1 cellular context compared by ENCODE assay signal in the genomic region with DNA sequence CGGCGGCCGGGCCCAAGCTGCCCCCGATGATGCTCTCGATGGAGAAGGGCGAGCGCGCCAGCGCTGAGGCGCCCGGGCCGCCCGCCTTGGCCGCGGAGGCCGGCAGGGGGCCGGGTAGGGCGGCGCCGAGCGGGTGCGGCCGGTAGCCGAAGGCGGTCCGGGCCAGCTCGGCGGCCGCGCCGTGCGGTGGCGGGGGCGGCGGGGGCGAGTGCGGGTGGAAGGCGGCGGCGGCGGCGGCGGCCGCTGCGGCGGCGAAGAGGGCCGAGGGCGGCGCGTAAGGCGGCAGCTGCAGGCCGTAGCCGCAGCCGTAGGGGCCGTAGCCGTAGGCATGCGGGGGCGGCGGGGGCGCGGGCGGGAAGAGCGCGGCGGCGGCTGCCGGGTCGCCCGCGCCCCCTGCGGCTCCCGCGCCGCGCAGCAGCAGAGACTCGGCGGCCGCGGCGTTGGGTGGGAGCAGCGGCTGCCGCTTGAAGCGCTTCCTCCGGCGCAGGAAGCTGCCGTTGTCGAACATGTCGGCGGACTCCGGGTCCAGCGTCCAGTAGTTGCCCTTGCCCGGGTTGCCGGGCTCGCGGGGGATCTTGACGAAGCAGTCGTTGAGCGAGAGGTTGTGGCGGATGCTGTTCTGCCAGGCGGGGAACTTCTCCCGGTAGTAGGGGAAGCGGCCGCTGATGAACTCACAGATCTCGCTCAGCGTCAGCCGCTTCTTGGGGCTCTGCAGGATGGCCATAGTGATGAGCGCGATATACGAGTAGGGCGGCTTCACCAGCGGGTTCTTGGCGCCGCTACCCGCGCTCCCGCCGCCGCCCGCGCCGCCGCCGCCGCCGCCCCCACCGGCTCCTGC.
TF ChIP-seq lines count a peak whose summit lies in the region.

No MANE protein-coding gene starts in this region.

TF ChIP-seq in K562, 482 proteins besides CTCF, POLR2A, EP300 and RAD21 (continued from another document and continues in another):
- no peak for TF ChIP-seq CEBPG (CRISPR knock-in tag; IDR thresholded peaks at IDR 0.05)
- TF ChIP-seq CEBPG (tag; conservative IDR thresholded peaks at IDR 0.05 in 1 of 2, IDR thresholded peaks at IDR 0.05 in 1 of 2), result no peak
- no peak for TF ChIP-seq POLR2G (IDR thresholded peaks at IDR 0.05; ENCODE audit: low read depth, low read length)
- peak; percentile 78; the same call in 1 of the 2 replicates for TF ChIP-seq ZBTB7A (IDR thresholded peaks at IDR 0.05; ENCODE audit: borderline replicate concordance, control insufficient read depth, low read depth, low read length)
- no peak for TF ChIP-seq RB1 (IDR thresholded peaks at IDR 0.05; ENCODE audit: low read depth)
- no peak for TF ChIP-seq SREBF1 (IDR thresholded peaks at IDR 0.05; ENCODE audit: borderline replicate concordance, low read depth, low read length)
- 0 out of 2 replicates have a peak, but pooled peaks have one; percentile 8 for TF ChIP-seq PHF8 (IDR thresholded peaks at IDR 0.05; ENCODE audit: borderline replicate concordance, low read length)
- TF ChIP-seq YY1 (IDR thresholded peaks at IDR 0.05; ENCODE audit: borderline replicate concordance in 1 of 3, control insufficient read depth in 1 of 3, extremely low read depth in 1 of 3, insufficient read depth in 3 of 3, insufficient read length in 1 of 3, insufficient replicate concordance in 2 of 3, low read depth in 1 of 3, low read length in 2 of 3), result no peak
- TF ChIP-seq YBX1 (IDR thresholded peaks at IDR 0.05), result no peak
- TF ChIP-seq ZBTB49 (CRISPR knock-in tag; IDR thresholded peaks at IDR 0.05; ENCODE audit: borderline replicate concordance), result no peak
- no peak for TF ChIP-seq ZNF436 (CRISPR knock-in tag; IDR thresholded peaks at IDR 0.05)
- peak in 1 of 2 experiments; percentile 29; a peak in 1 of 4 replicates for TF ChIP-seq NRF1 (conservative IDR thresholded peaks at IDR 0.05 in 1 of 2, IDR thresholded peaks at IDR 0.05 in 1 of 2)
- TF ChIP-seq ZNF449 (CRISPR knock-in tag; IDR thresholded peaks at IDR 0.05), result no peak
- no peak for TF ChIP-seq U2AF2 (optimal IDR thresholded peaks at IDR 0.05; ENCODE audit: low read depth, low read length)
- no peak for TF ChIP-seq RBM22 (IDR thresholded peaks at IDR 0.05; ENCODE audit: low read depth, low read length, poor library complexity, severe bottlenecking)
- peak; percentile 71; the same call in 1 of the 2 replicates for TF ChIP-seq EZH2 (IDR thresholded peaks at IDR 0.05; ENCODE audit: borderline replicate concordance, low read depth, low read length)
- TF ChIP-seq ZFP36 (IDR thresholded peaks at IDR 0.05; ENCODE audit: low read depth, low read length, partially characterized antibody), result peak; percentile 36
- TF ChIP-seq NBN (IDR thresholded peaks at IDR 0.05; ENCODE audit: low read depth), result no peak
- no peak for TF ChIP-seq KDM4B (IDR thresholded peaks at IDR 0.05; ENCODE audit: borderline replicate concordance in 2 of 2, low read depth in 1 of 2)
- TF ChIP-seq SUPT5H (IDR thresholded peaks at IDR 0.05), result no peak
- TF ChIP-seq ARID3B (CRISPR knock-in tag; IDR thresholded peaks at IDR 0.05; ENCODE audit: borderline replicate concordance), result no peak
- peak; percentile 27; the same call in 1 of the 2 replicates for TF ChIP-seq CXXC5 (CRISPR knock-in tag; IDR thresholded peaks at IDR 0.05)
- TF ChIP-seq GABPB2 (CRISPR knock-in tag; conservative IDR thresholded peaks at IDR 0.05), result no peak
- TF ChIP-seq KAT7 (CRISPR knock-in tag; IDR thresholded peaks at IDR 0.05; ENCODE audit: borderline replicate concordance), result no peak
- TF ChIP-seq, protein P1, sequence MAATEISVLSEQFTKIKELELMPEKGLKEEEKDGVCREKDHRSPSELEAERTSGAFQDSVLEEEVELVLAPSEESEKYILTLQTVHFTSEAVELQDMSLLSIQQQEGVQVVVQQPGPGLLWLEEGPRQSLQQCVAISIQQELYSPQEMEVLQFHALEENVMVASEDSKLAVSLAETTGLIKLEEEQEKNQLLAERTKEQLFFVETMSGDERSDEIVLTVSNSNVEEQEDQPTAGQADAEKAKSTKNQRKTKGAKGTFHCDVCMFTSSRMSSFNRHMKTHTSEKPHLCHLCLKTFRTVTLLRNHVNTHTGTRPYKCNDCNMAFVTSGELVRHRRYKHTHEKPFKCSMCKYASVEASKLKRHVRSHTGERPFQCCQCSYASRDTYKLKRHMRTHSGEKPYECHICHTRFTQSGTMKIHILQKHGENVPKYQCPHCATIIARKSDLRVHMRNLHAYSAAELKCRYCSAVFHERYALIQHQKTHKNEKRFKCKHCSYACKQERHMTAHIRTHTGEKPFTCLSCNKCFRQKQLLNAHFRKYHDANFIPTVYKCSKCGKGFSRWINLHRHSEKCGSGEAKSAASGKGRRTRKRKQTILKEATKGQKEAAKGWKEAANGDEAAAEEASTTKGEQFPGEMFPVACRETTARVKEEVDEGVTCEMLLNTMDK (IDR thresholded peaks at IDR 0.05; ENCODE audit: borderline replicate concordance, insufficient read depth, low read depth, low read length, poor library complexity, severe bottlenecking), result peak; percentile 25
- TF ChIP-seq ZZZ3 (IDR thresholded peaks at IDR 0.05), result no peak
- peak in 1 of 2 experiments; percentile 76 for TF ChIP-seq E2F6 (IDR thresholded peaks at IDR 0.05; ENCODE audit: borderline replicate concordance in 1 of 2, extremely low read depth in 1 of 2, insufficient read depth in 1 of 2, insufficient read length in 1 of 2, low read depth in 1 of 2, low read length in 1 of 2, poor library complexity in 1 of 2, severe bottlenecking in 1 of 2)
- TF ChIP-seq HMGXB4 (CRISPR knock-in tag; IDR thresholded peaks at IDR 0.05), result no peak
- no peak for TF ChIP-seq ZNF76 (CRISPR knock-in tag; IDR thresholded peaks at IDR 0.05; ENCODE audit: borderline replicate concordance)
- TF ChIP-seq FOXK1 (CRISPR knock-in tag; IDR thresholded peaks at IDR 0.05; ENCODE audit: borderline replicate concordance), result no peak
- no peak for TF ChIP-seq RBBP5 (IDR thresholded peaks at IDR 0.05; ENCODE audit: borderline replicate concordance, insufficient read depth, low read length, poor library complexity, severe bottlenecking)
- TF ChIP-seq CBX8 (IDR thresholded peaks at IDR 0.05; ENCODE audit: borderline replicate concordance, extremely low read depth, low read depth, low read length, poor library complexity, severe bottlenecking), result no peak
- peak in 1 of 2 experiments; percentile 14; a peak in 2 of 4 replicates for TF ChIP-seq UBTF (IDR thresholded peaks at IDR 0.05; ENCODE audit: borderline replicate concordance in 1 of 2, low read depth in 2 of 2, low read length in 2 of 2)
- TF ChIP-seq, protein P2, sequence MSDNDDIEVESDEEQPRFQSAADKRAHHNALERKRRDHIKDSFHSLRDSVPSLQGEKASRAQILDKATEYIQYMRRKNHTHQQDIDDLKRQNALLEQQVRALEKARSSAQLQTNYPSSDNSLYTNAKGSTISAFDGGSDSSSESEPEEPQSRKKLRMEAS (CRISPR knock-in tag; IDR thresholded peaks at IDR 0.05), result no peak
- TF ChIP-seq REST (CRISPR knock-in tag; IDR thresholded peaks at IDR 0.05; ENCODE audit: low read depth), result 0 out of 2 replicates have a peak, but pooled peaks have one; percentile 30
- no peak for TF ChIP-seq HDAC3 (IDR thresholded peaks at IDR 0.05; ENCODE audit: borderline replicate concordance, partially characterized antibody)
- no peak for TF ChIP-seq JUN (IDR thresholded peaks at IDR 0.05; ENCODE audit: borderline replicate concordance, low read depth, low read length)
- no peak for TF ChIP-seq JUN (CRISPR knock-in tag; IDR thresholded peaks at IDR 0.05; ENCODE audit: borderline replicate concordance)
